33 cellular contexts compared by ENCODE assay signal in genomic region chrX:8314881-8315280, GRCh38.
A peak's percentile ranks its signal among the peaks of the same experiment; 100 is the strongest.
DNase-seq lines count a peak whose midpoint lies in the region; ATAC-seq, FAIRE-seq and TF ChIP-seq lines count a peak whose summit lies in the region.
"Had no signal": no experiment of that assay in that cellular context is flagged by ENCODE, and none has a peak within 500 bp of the region (broad histone marks: within the 10 kb centered on the region; RNA-seq: fewer than 3 reads in every experiment).

No MANE protein-coding gene starts in this region.

- H3K36me3 ChIP-seq in liver (ENCODE audit: control insufficient read depth in 4 of 4, insufficient read depth in 3 of 4, low read depth in 1 of 4, low read length in 3 of 4) (no peaks in the 10 kb centered on the region), HepG2 (replicated peaks in 1 of 2; ENCODE audit: control insufficient read depth in 1 of 2, insufficient read depth in 2 of 2, low read length in 2 of 2) (no peaks in the 10 kb centered on the region), right lobe of liver (no peaks in the 10 kb centered on the region)
- H3K36me3 ChIP-seq: BE2C; BLaER1; BLaER1 treated with 17β-estradiol and CSF1 and Interleukin-3, amounts not matched to agents 10 nM and 100 nM had no signal

- H3K9ac ChIP-seq in liver (ENCODE audit: low read depth in 1 of 2, low read length in 2 of 2) (no peak overlapping the region), HepG2 (ENCODE audit: insufficient read depth, low read depth, low read length) (no peak overlapping the region)
- H3K9ac ChIP-seq: BLaER1; BLaER1 treated with 17β-estradiol and CSF1 and Interleukin-3, amounts not matched to agents 10 nM and 100 nM had no signal

- 50% methylated on average over 4 of the region's 4 CpGs for WGBS in liver
- 53% methylated on average over 4 of the region's 4 CpGs for WGBS in HepG2 (ENCODE audit: low lambda C conversion rate)
- 37% methylated on average over 4 of the region's 4 CpGs for WGBS in right lobe of liver (ENCODE audit: insufficient coverage, low coverage, low lambda C conversion rate, missing lambda C conversion rate)

- intact Hi-C loops in HepG2 (cut with micrococcal nuclease; ENCODE audit: unreplicated experiment) (no loop called here), right lobe of liver (cut with DNase I) (no loop called here)

- H3K27me3 ChIP-seq in liver (ENCODE audit: control insufficient read depth in 4 of 4, insufficient read depth in 4 of 4, low read length in 3 of 4), result no peaks in the 10 kb centered on the region
- H3K27me3 ChIP-seq in HepG2 (ENCODE audit: control insufficient read depth in 1 of 2, insufficient read depth in 2 of 2, low read length in 2 of 2), result no peaks in the 10 kb centered on the region
- no peaks in the 10 kb centered on the region for H3K27me3 ChIP-seq in right lobe of liver
- H3K27me3 ChIP-seq: BE2C; BLaER1; BLaER1 treated with 17β-estradiol and CSF1 and Interleukin-3, amounts not matched to agents 10 nM and 100 nM had no signal

- H3K4me2 ChIP-seq in HepG2 (ENCODE audit: low read depth, low read length), result no peak overlapping the region
- H3K4me2 ChIP-seq: A549; BLaER1; BLaER1 treated with 17β-estradiol and CSF1 and Interleukin-3, amounts not matched to agents 10 nM and 100 nM had no signal

- no peak overlapping the region for H2AFZ ChIP-seq in HepG2 (ENCODE audit: low read length)

- TF ChIP-seq EP300 in HepG2 (IDR thresholded peaks at IDR 0.05; ENCODE audit: low read depth in 2 of 2, low read length in 2 of 2) (no peak), HepG2 (CRISPR knock-in tag; IDR thresholded peaks at IDR 0.05; ENCODE audit: borderline replicate concordance) (no peak)

- DNase-seq in HepG2 (ENCODE audit: low spot score), result no peak
- DNase-seq in left lobe of liver (ENCODE audit: low spot score), result no peak
- peak in 1 of 3 donors; percentile 37 for DNase-seq in right lobe of liver
- no peak for DNase-seq in HuH-7.5 (ENCODE audit: low spot score)
- DNase-seq: 8988T; ACHN; AML-193; BE2C; C1 segment of cervical spinal cord; Caco-2; Calu3; CD4-positive, alpha-beta memory T cell; CD4-positive, alpha-beta T cell; CD4-positive, CD25-positive, alpha-beta regulatory T cell; CD8-positive, alpha-beta memory T cell; CD8-positive, alpha-beta T cell; COR-L47; DMS 273 treated with DMSO at 0.1 percent for 48 hours; DMS153; DMS53; DMS79; DMS79 treated with DMSO at 0.1 percent for 48 hours; DND-41; EL had no signal

- in situ Hi-C loops in HepG2 (cut with HindIII; ENCODE audit: extremely low pct_ligation_motif_present, low pct_unique_long_range_greater_than_20kb), result no loop called here

- H3K4me3 ChIP-seq in liver (ENCODE audit: low read depth in 1 of 3, low read length in 3 of 3) (no peak overlapping the region), HepG2 (replicated peaks in 1 of 3; ENCODE audit: insufficient read depth in 1 of 3, low read depth in 2 of 3, low read length in 3 of 3) (no peak overlapping the region), right lobe of liver (no peak overlapping the region)
- H3K4me3 ChIP-seq: A549; BLaER1; BLaER1 treated with 17β-estradiol and CSF1 and Interleukin-3, amounts not matched to agents 10 nM and 100 nM had no signal

- H3K9me3 ChIP-seq in liver (ENCODE audit: control insufficient read depth in 4 of 4, low read length in 3 of 4), result peaks cover 0 to 1% (median 0%) of the 10 kb centered on the region in 4 donors
- no peaks in the 10 kb centered on the region for H3K9me3 ChIP-seq in HepG2 (ENCODE audit: low read length)
- H3K9me3 ChIP-seq in right lobe of liver, result no peaks in the 10 kb centered on the region
- H3K9me3 ChIP-seq: A549; BE2C; BLaER1; BLaER1 treated with 17β-estradiol and CSF1 and Interleukin-3, amounts not matched to agents 10 nM and 100 nM; Caco-2 had no signal

- H4K20me1 ChIP-seq in HepG2 (ENCODE audit: insufficient read depth, low read length), result no peaks in the 10 kb centered on the region
- H4K20me1 ChIP-seq: BLaER1; BLaER1 treated with 17β-estradiol and CSF1 and Interleukin-3, amounts not matched to agents 10 nM and 100 nM had no signal

- no peak for TF ChIP-seq POLR2A in HepG2 (IDR thresholded peaks at IDR 0.05; ENCODE audit: insufficient read depth in 1 of 2, low read depth in 2 of 2, low read length in 2 of 2)
- no peak for TF ChIP-seq POLR2A in right lobe of liver (IDR thresholded peaks at IDR 0.05)

- H3K27ac ChIP-seq in liver (ENCODE audit: low read depth in 1 of 2, low read length in 2 of 2) (no peak overlapping the region), HepG2 (ENCODE audit: extremely low read length, insufficient read depth, low read length) (no peak overlapping the region), right lobe of liver (no peak overlapping the region)
- H3K27ac ChIP-seq: 22Rv1; A549; BLaER1; BLaER1 treated with 17β-estradiol and CSF1 and Interleukin-3, amounts not matched to agents 10 nM and 100 nM; C4-2B had no signal

- CTCF ChIA-PET in HepG2 (lab: Yijun Ruan, JAX; ENCODE audit: low intra/inter-chr PET ratio, low total read pairs), result no interaction called here

- peaks cover 0 to 8% (median 8%) of the 10 kb centered on the region in 4 donors for H3K4me1 ChIP-seq in liver (ENCODE audit: control insufficient read depth in 4 of 4, insufficient read depth in 4 of 4, low read length in 3 of 4)
- no peaks in the 10 kb centered on the region for H3K4me1 ChIP-seq in HepG2 (ENCODE audit: insufficient read depth, low read length)
- peaks cover 0 to 3% (median 0%) of the 10 kb centered on the region in 4 donors for H3K4me1 ChIP-seq in right lobe of liver
- H3K4me1 ChIP-seq: A549; BE2C; BLaER1; BLaER1 treated with 17β-estradiol and CSF1 and Interleukin-3, amounts not matched to agents 10 nM and 100 nM; Caco-2 had no signal

- FAIRE-seq in HepG2 (lab: Jason Lieb, UNC), result no peak
- FAIRE-seq: A204.1, A549, D721Med had no signal

- BruUV-seq in HepG2 (replicated peaks; lab: Mats Ljungman, UMichigan), result no TSS peak

- POLR2A ChIA-PET in HepG2 (lab: Yijun Ruan, JAX), result no interaction called here

- ATAC-seq in HepG2 (no peak), left lobe of liver (peak; percentile 69), right lobe of liver (peak; percentile 56 to 79 (median 67)), GM21529 (IDR thresholded peaks at IDR 0.05; ENCODE audit: unreplicated experiment) (no peak)
- ATAC-seq: A549; CD8-positive, alpha-beta T cell had no signal

- no peaks in the 10 kb centered on the region for H3K79me2 ChIP-seq in HepG2 (ENCODE audit: insufficient read depth, low read length)

- TF ChIP-seq RAD21 in liver (IDR thresholded peaks at IDR 0.05) (no peak), HepG2 (CRISPR knock-in tag; IDR thresholded peaks at IDR 0.05) (no peak)

- no peak for TF ChIP-seq CTCF in liver (IDR thresholded peaks at IDR 0.05; ENCODE audit: low read depth, low read length, missing input control)
- TF ChIP-seq CTCF in HepG2 (CRISPR knock-in tag; IDR thresholded peaks at IDR 0.05), result no peak
- TF ChIP-seq CTCF in right lobe of liver (IDR thresholded peaks at IDR 0.05), result no peak

TF ChIP-seq in liver, 16 proteins besides CTCF, POLR2A, EP300 and RAD21 (continues in another document):
- TF ChIP-seq FOXA1 (IDR thresholded peaks at IDR 0.05), result no peak
- TF ChIP-seq TAF1 (conservative IDR thresholded peaks at IDR 0.05), result no peak
- TF ChIP-seq FOXA2 (IDR thresholded peaks at IDR 0.05), result peak; percentile 22
- peak in 1 of 2 donors; percentile 4 for TF ChIP-seq GABPA (IDR thresholded peaks at IDR 0.05 in 1 of 2, conservative IDR thresholded peaks at IDR 0.05 in 1 of 2)
- TF ChIP-seq RXRA (IDR thresholded peaks at IDR 0.05), result peak in 1 of 2 donors; percentile 5
- TF ChIP-seq JUND (IDR thresholded peaks at IDR 0.05), result no peak
- TF ChIP-seq MAX (IDR thresholded peaks at IDR 0.05), result no peak

TF ChIP-seq in HepG2, 621 proteins besides CTCF, POLR2A, EP300 and RAD21:
- no peak for TF ChIP-seq ZNF598 (CRISPR knock-in tag; IDR thresholded peaks at IDR 0.05; ENCODE audit: borderline replicate concordance)
- TF ChIP-seq XRCC5 (optimal IDR thresholded peaks at IDR 0.05; ENCODE audit: low read length), result no peak
- TF ChIP-seq MAF1 (CRISPR knock-in tag; IDR thresholded peaks at IDR 0.05; ENCODE audit: borderline replicate concordance), result no peak
- TF ChIP-seq ZNF660 (CRISPR knock-in tag; IDR thresholded peaks at IDR 0.05; ENCODE audit: borderline replicate concordance, low read depth), result no peak
- TF ChIP-seq ZNF333 (CRISPR knock-in tag; IDR thresholded peaks at IDR 0.05; ENCODE audit: borderline replicate concordance), result no peak

Comparison
In these comparisons a context has a peak if more than half of its experiments do, and no peak if none do; other contexts are left out.
1. ATAC-seq: peak in left lobe of liver (single experiment) and right lobe of liver (4 of 4); none in HepG2 (single experiment) and GM21529 (single experiment).